ENCODE assay signal across 1 cellular context in genomic region chr17:36849871-36850348, GRCh38.
TF ChIP-seq lines count a peak whose summit lies in the region.

No MANE protein-coding gene starts in this region.

TF ChIP-seq in GM12878, 131 proteins besides CTCF, POLR2A, EP300 and RAD21 (continued from another document):
- TF ChIP-seq, protein P1, sequence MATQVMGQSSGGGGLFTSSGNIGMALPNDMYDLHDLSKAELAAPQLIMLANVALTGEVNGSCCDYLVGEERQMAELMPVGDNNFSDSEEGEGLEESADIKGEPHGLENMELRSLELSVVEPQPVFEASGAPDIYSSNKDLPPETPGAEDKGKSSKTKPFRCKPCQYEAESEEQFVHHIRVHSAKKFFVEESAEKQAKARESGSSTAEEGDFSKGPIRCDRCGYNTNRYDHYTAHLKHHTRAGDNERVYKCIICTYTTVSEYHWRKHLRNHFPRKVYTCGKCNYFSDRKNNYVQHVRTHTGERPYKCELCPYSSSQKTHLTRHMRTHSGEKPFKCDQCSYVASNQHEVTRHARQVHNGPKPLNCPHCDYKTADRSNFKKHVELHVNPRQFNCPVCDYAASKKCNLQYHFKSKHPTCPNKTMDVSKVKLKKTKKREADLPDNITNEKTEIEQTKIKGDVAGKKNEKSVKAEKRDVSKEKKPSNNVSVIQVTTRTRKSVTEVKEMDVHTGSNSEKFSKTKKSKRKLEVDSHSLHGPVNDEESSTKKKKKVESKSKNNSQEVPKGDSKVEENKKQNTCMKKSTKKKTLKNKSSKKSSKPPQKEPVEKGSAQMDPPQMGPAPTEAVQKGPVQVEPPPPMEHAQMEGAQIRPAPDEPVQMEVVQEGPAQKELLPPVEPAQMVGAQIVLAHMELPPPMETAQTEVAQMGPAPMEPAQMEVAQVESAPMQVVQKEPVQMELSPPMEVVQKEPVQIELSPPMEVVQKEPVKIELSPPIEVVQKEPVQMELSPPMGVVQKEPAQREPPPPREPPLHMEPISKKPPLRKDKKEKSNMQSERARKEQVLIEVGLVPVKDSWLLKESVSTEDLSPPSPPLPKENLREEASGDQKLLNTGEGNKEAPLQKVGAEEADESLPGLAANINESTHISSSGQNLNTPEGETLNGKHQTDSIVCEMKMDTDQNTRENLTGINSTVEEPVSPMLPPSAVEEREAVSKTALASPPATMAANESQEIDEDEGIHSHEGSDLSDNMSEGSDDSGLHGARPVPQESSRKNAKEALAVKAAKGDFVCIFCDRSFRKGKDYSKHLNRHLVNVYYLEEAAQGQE (IDR thresholded peaks at IDR 0.05; ENCODE audit: low read depth, low read length): no peak
- TF ChIP-seq HDAC6 (IDR thresholded peaks at IDR 0.05; ENCODE audit: unreplicated experiment) (no peak), JUNB (IDR thresholded peaks at IDR 0.05) (peak; percentile 78), ZBED1 (IDR thresholded peaks at IDR 0.05; ENCODE audit: borderline replicate concordance) (no peak), PML (IDR thresholded peaks at IDR 0.05; ENCODE audit: low read length) (no peak), ZNF24 (IDR thresholded peaks at IDR 0.05) (no peak), IKZF1 (conservative IDR thresholded peaks at IDR 0.05) (peak; percentile 75), ZNF687 (IDR thresholded peaks at IDR 0.05) (no peak), MYB (IDR thresholded peaks at IDR 0.05; ENCODE audit: borderline replicate concordance, low read depth, low read length) (no peak), YBX1 (IDR thresholded peaks at IDR 0.05) (no peak), ZNF592 (IDR thresholded peaks at IDR 0.05) (no peak), SUPT20H (IDR thresholded peaks at IDR 0.05; ENCODE audit: borderline replicate concordance, control insufficient read depth, low read depth, low read length) (no peak), ZNF384 (IDR thresholded peaks at IDR 0.05; ENCODE audit: borderline replicate concordance, low read depth, low read length) (no peak), ZNF207 (IDR thresholded peaks at IDR 0.05; ENCODE audit: borderline replicate concordance) (no peak), ZZZ3 (IDR thresholded peaks at IDR 0.05; ENCODE audit: control insufficient read depth, insufficient read length, low read depth) (no peak), TARDBP (IDR thresholded peaks at IDR 0.05; ENCODE audit: borderline replicate concordance) (no peak), ATF2 (IDR thresholded peaks at IDR 0.05; ENCODE audit: low read length) (peak; percentile 74), RCOR1 (conservative IDR thresholded peaks at IDR 0.05; ENCODE audit: low read depth, low read length) (no peak), BACH1 (IDR thresholded peaks at IDR 0.05; ENCODE audit: borderline replicate concordance) (no peak), FOXM1 (IDR thresholded peaks at IDR 0.05; ENCODE audit: low read depth, low read length) (peak; percentile 60; the same call in 1 of the 2 replicates), LARP7 (IDR thresholded peaks at IDR 0.05) (no peak), EZH2 (IDR thresholded peaks at IDR 0.05; ENCODE audit: borderline replicate concordance, control insufficient read depth, low read depth, low read length) (no peak), MEF2A (IDR thresholded peaks at IDR 0.05; ENCODE audit: insufficient read depth, low read depth, low read length) (0 out of 2 replicates have a peak, but pooled peaks have one; percentile 20), HDAC2 (IDR thresholded peaks at IDR 0.05) (no peak), YY1 (IDR thresholded peaks at IDR 0.05; ENCODE audit: low read depth, low read length) (no peak), CBX3 (IDR thresholded peaks at IDR 0.05; ENCODE audit: borderline replicate concordance, low read depth) (no peak), NR2C2 (IDR thresholded peaks at IDR 0.05; ENCODE audit: borderline replicate concordance, control insufficient read depth, insufficient read length, low read depth) (no peak)
- TF ChIP-seq, protein P2, sequence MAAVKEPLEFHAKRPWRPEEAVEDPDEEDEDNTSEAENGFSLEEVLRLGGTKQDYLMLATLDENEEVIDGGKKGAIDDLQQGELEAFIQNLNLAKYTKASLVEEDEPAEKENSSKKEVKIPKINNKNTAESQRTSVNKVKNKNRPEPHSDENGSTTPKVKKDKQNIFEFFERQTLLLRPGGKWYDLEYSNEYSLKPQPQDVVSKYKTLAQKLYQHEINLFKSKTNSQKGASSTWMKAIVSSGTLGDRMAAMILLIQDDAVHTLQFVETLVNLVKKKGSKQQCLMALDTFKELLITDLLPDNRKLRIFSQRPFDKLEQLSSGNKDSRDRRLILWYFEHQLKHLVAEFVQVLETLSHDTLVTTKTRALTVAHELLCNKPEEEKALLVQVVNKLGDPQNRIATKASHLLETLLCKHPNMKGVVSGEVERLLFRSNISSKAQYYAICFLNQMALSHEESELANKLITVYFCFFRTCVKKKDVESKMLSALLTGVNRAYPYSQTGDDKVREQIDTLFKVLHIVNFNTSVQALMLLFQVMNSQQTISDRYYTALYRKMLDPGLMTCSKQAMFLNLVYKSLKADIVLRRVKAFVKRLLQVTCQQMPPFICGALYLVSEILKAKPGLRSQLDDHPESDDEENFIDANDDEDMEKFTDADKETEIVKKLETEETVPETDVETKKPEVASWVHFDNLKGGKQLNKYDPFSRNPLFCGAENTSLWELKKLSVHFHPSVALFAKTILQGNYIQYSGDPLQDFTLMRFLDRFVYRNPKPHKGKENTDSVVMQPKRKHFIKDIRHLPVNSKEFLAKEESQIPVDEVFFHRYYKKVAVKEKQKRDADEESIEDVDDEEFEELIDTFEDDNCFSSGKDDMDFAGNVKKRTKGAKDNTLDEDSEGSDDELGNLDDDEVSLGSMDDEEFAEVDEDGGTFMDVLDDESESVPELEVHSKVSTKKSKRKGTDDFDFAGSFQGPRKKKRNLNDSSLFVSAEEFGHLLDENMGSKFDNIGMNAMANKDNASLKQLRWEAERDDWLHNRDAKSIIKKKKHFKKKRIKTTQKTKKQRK (IDR thresholded peaks at IDR 0.05; ENCODE audit: low read depth, low read length): no peak
- TF ChIP-seq, protein P3, sequence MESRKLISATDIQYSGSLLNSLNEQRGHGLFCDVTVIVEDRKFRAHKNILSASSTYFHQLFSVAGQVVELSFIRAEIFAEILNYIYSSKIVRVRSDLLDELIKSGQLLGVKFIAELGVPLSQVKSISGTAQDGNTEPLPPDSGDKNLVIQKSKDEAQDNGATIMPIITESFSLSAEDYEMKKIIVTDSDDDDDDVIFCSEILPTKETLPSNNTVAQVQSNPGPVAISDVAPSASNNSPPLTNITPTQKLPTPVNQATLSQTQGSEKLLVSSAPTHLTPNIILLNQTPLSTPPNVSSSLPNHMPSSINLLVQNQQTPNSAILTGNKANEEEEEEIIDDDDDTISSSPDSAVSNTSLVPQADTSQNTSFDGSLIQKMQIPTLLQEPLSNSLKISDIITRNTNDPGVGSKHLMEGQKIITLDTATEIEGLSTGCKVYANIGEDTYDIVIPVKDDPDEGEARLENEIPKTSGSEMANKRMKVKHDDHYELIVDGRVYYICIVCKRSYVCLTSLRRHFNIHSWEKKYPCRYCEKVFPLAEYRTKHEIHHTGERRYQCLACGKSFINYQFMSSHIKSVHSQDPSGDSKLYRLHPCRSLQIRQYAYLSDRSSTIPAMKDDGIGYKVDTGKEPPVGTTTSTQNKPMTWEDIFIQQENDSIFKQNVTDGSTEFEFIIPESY (IDR thresholded peaks at IDR 0.05): no peak
- TF ChIP-seq, protein P4, sequence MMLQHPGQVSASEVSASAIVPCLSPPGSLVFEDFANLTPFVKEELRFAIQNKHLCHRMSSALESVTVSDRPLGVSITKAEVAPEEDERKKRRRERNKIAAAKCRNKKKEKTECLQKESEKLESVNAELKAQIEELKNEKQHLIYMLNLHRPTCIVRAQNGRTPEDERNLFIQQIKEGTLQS (IDR thresholded peaks at IDR 0.05; ENCODE audit: borderline replicate concordance, extremely low read depth, low read depth, low read length): no peak
TF ChIP-seq in GM12878: peak in this region for 21.
